1 cellular context compared by ENCODE assay signal in the genomic region with DNA sequence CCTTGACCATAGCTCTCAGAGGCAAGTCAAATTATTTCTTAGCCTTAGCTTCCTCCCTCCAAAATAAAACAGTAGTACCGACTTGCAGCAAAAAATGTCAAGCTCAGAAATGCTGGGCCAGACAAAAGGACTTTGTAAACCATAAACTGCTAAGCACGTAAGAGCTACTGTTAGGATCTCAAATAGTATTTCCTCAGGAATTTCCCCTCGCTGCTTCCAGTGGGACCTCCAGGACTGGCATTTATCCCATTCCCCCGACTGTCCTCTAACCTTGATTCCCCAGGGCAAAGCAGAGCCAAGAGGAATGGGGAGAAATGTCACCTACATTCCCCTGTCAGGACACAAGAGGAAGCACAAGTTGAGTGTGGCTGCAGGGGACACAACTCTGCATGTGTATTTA.
TF ChIP-seq lines count a peak whose summit lies in the region.

No MANE protein-coding gene starts in this region.

TF ChIP-seq in GM12878, 131 proteins besides CTCF, POLR2A, EP300 and RAD21 (continued from another document):
- no peak for TF ChIP-seq JUNB (IDR thresholded peaks at IDR 0.05)
- TF ChIP-seq, protein P1, sequence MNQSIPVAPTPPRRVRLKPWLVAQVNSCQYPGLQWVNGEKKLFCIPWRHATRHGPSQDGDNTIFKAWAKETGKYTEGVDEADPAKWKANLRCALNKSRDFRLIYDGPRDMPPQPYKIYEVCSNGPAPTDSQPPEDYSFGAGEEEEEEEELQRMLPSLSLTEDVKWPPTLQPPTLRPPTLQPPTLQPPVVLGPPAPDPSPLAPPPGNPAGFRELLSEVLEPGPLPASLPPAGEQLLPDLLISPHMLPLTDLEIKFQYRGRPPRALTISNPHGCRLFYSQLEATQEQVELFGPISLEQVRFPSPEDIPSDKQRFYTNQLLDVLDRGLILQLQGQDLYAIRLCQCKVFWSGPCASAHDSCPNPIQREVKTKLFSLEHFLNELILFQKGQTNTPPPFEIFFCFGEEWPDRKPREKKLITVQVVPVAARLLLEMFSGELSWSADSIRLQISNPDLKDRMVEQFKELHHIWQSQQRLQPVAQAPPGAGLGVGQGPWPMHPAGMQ (IDR thresholded peaks at IDR 0.05; ENCODE audit: borderline replicate concordance), result no peak
- TF ChIP-seq PKNOX1 (IDR thresholded peaks at IDR 0.05), result no peak
- TF ChIP-seq ESRRA (IDR thresholded peaks at IDR 0.05; ENCODE audit: low read length), result no peak
- no peak for TF ChIP-seq NKRF (conservative IDR thresholded peaks at IDR 0.05)
- TF ChIP-seq CREM (IDR thresholded peaks at IDR 0.05; ENCODE audit: low read depth), result no peak
- TF ChIP-seq, protein P2, sequence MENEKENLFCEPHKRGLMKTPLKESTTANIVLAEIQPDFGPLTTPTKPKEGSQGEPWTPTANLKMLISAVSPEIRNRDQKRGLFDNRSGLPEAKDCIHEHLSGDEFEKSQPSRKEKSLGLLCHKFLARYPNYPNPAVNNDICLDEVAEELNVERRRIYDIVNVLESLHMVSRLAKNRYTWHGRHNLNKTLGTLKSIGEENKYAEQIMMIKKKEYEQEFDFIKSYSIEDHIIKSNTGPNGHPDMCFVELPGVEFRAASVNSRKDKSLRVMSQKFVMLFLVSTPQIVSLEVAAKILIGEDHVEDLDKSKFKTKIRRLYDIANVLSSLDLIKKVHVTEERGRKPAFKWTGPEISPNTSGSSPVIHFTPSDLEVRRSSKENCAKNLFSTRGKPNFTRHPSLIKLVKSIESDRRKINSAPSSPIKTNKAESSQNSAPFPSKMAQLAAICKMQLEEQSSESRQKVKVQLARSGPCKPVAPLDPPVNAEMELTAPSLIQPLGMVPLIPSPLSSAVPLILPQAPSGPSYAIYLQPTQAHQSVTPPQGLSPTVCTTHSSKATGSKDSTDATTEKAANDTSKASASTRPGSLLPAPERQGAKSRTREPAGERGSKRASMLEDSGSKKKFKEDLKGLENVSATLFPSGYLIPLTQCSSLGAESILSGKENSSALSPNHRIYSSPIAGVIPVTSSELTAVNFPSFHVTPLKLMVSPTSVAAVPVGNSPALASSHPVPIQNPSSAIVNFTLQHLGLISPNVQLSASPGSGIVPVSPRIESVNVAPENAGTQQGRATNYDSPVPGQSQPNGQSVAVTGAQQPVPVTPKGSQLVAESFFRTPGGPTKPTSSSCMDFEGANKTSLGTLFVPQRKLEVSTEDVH (IDR thresholded peaks at IDR 0.05; ENCODE audit: low read depth, partially characterized antibody), result no peak
- TF ChIP-seq, protein P3, sequence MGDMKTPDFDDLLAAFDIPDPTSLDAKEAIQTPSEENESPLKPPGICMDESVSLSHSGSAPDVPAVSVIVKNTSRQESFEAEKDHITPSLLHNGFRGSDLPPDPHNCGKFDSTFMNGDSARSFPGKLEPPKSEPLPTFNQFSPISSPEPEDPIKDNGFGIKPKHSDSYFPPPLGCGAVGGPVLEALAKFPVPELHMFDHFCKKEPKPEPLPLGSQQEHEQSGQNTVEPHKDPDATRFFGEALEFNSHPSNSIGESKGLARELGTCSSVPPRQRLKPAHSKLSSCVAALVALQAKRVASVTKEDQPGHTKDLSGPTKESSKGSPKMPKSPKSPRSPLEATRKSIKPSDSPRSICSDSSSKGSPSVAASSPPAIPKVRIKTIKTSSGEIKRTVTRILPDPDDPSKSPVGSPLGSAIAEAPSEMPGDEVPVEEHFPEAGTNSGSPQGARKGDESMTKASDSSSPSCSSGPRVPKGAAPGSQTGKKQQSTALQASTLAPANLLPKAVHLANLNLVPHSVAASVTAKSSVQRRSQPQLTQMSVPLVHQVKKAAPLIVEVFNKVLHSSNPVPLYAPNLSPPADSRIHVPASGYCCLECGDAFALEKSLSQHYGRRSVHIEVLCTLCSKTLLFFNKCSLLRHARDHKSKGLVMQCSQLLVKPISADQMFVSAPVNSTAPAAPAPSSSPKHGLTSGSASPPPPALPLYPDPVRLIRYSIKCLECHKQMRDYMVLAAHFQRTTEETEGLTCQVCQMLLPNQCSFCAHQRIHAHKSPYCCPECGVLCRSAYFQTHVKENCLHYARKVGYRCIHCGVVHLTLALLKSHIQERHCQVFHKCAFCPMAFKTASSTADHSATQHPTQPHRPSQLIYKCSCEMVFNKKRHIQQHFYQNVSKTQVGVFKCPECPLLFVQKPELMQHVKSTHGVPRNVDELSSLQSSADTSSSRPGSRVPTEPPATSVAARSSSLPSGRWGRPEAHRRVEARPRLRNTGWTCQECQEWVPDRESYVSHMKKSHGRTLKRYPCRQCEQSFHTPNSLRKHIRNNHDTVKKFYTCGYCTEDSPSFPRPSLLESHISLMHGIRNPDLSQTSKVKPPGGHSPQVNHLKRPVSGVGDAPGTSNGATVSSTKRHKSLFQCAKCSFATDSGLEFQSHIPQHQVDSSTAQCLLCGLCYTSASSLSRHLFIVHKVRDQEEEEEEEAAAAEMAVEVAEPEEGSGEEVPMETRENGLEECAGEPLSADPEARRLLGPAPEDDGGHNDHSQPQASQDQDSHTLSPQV (IDR thresholded peaks at IDR 0.05), result no peak
- TF ChIP-seq YY1 (IDR thresholded peaks at IDR 0.05; ENCODE audit: low read depth, low read length), result no peak
- TF ChIP-seq SUZ12 (IDR thresholded peaks at IDR 0.05; ENCODE audit: unreplicated experiment), result no peak
- no peak for TF ChIP-seq DPF2 (IDR thresholded peaks at IDR 0.05)
- no peak for TF ChIP-seq ZNF384 (IDR thresholded peaks at IDR 0.05; ENCODE audit: borderline replicate concordance, low read depth, low read length)
- TF ChIP-seq SP1 (IDR thresholded peaks at IDR 0.05; ENCODE audit: low read depth, low read length), result no peak
